10 cellular contexts compared by ENCODE assay signal in genomic region chr12:41264281-41264680, GRCh38.
DNase-seq lines count a peak whose midpoint lies in the region; TF ChIP-seq lines count a peak whose summit lies in the region.
"Had no signal": no experiment of that assay in that cellular context is flagged by ENCODE, and none has a peak within 500 bp of the region (broad histone marks: within the 10 kb centered on the region; RNA-seq: fewer than 3 reads in every experiment).

No MANE protein-coding gene starts in this region.

- DNase-seq in NCI-H2107 treated with DMSO at 0.1 percent for 48 hours (lab: John Stamatoyannopoulos, UW; ENCODE audit: unreplicated experiment) = peak; percentile 47
- DNase-seq in NCI-H2107 (lab: John Stamatoyannopoulos, UW) = no peak
- peak; percentile 27 for DNase-seq in NCI-H146 treated with DMSO at 0.1 percent for 48 hours (lab: John Stamatoyannopoulos, UW; ENCODE audit: unreplicated experiment)
- no peak for DNase-seq in endodermal cell
- no peak for DNase-seq in retinal pigment epithelial cell (ENCODE audit: low read depth)
- no peak for DNase-seq in glomerular visceral epithelial cell (ENCODE audit: extremely low spot score)
- DNase-seq in HCEC 1CT = no peak
- DNase-seq in cerebellar cortex (ENCODE audit: low spot score) = no peak
- DNase-seq: mucosa of descending colon had no signal

- no peak overlapping the region for H3K4me3 ChIP-seq in endodermal cell (ENCODE audit: low read length)
- no peak overlapping the region for H3K4me3 ChIP-seq in retinal pigment epithelial cell (ENCODE audit: low read length)
- H3K4me3 ChIP-seq: BLaER1 treated with 17β-estradiol and CSF1 and Interleukin-3, amounts not matched to agents 10 nM and 100 nM; mucosa of descending colon had no signal

- peak; percentile 71 for TF ChIP-seq CTCF in endodermal cell (conservative IDR thresholded peaks at IDR 0.05)
- peak; percentile 42 for TF ChIP-seq CTCF in retinal pigment epithelial cell (conservative IDR thresholded peaks at IDR 0.05; ENCODE audit: low read depth, low read length)

- no peaks in the 10 kb centered on the region for H3K27me3 ChIP-seq in endodermal cell (ENCODE audit: control insufficient read depth, insufficient read depth, low read length, poor library complexity, severe bottlenecking)
- H3K27me3 ChIP-seq: BLaER1 treated with 17β-estradiol and CSF1 and Interleukin-3, amounts not matched to agents 10 nM and 100 nM had no signal

- H3K9me3 Mint-ChIP-seq in endodermal cell = no peaks in the 10 kb centered on the region

- H3K27ac ChIP-seq in endodermal cell (ENCODE audit: low read depth, low read length) = no peak overlapping the region
- H3K27ac ChIP-seq: BLaER1 treated with 17β-estradiol and CSF1 and Interleukin-3, amounts not matched to agents 10 nM and 100 nM had no signal

- H3K9me3 ChIP-seq in endodermal cell (ENCODE audit: control insufficient read depth, low read length) = no peaks in the 10 kb centered on the region
- H3K9me3 ChIP-seq: BLaER1 treated with 17β-estradiol and CSF1 and Interleukin-3, amounts not matched to agents 10 nM and 100 nM; mucosa of descending colon had no signal

- no peak overlapping the region for H3K27ac Mint-ChIP-seq in endodermal cell

- H3K36me3 ChIP-seq in endodermal cell (ENCODE audit: control insufficient read depth, insufficient read depth, low read length) = no peaks in the 10 kb centered on the region
- H3K36me3 ChIP-seq: BLaER1 treated with 17β-estradiol and CSF1 and Interleukin-3, amounts not matched to agents 10 nM and 100 nM had no signal

- H3K4me3 Mint-ChIP-seq in endodermal cell = no peak overlapping the region

- no peaks in the 10 kb centered on the region for H3K36me3 Mint-ChIP-seq in endodermal cell (ENCODE audit: low read depth)

- H3K4me1 ChIP-seq in endodermal cell (ENCODE audit: control insufficient read depth, insufficient read depth, low read length) = no peaks in the 10 kb centered on the region
- H3K4me1 ChIP-seq: BLaER1 treated with 17β-estradiol and CSF1 and Interleukin-3, amounts not matched to agents 10 nM and 100 nM had no signal

- H3K9ac ChIP-seq in endodermal cell (ENCODE audit: extremely low read depth, low read length, poor library complexity, severe bottlenecking) = no peak overlapping the region
- H3K9ac ChIP-seq: BLaER1 treated with 17β-estradiol and CSF1 and Interleukin-3, amounts not matched to agents 10 nM and 100 nM had no signal

- no peaks in the 10 kb centered on the region for H3K4me1 Mint-ChIP-seq in endodermal cell

- no peaks in the 10 kb centered on the region for H3K27me3 Mint-ChIP-seq in endodermal cell (ENCODE audit: insufficient read depth)

Comparison
In these comparisons a context has a peak if more than half of its experiments do, and no peak if none do; other contexts are left out.
1. DNase-seq: peak in NCI-H2107 treated with DMSO at 0.1 percent for 48 hours (single experiment) and NCI-H146 treated with DMSO at 0.1 percent for 48 hours (single experiment); none in NCI-H2107 (single experiment), endodermal cell (single experiment), retinal pigment epithelial cell (single experiment), glomerular visceral epithelial cell (single experiment), HCEC 1CT (single experiment) and cerebellar cortex (single experiment).